ENCODE assay signal across 31 cellular contexts in genomic region chr1:219373616-219373935, GRCh38.
"Had no signal": no experiment of that assay in that cellular context is flagged by ENCODE, and none has a peak within 500 bp of the region (broad histone marks: within the 10 kb centered on the region; RNA-seq: fewer than 3 reads in every experiment).

No MANE protein-coding gene starts in this region.

- H3K4me3 Mint-ChIP-seq: activated B cell treated with CpG ODN at 0.5 μM for 24 hours; activated CD4-positive, alpha-beta T cell treated with anti-CD3 and anti-CD28 coated beads, Interleukin-2, amount 10 ng/mL, durations not matched to agents 24 days and 14 days; activated CD8-positive, alpha-beta memory T cell treated with anti-CD3 and anti-CD28 coated beads, Interleukin-2, amount 10 ng/mL, durations not matched to agents 7 days and 5 days; activated naive CD4-positive, alpha-beta T cell treated with anti-CD3 and anti-CD28 coated beads, Interleukin-2, amount 50 U/mL, for 24 hours; activated naive CD8-positive, alpha-beta T cell treated with anti-CD3 and anti-CD28 coated beads, Interleukin-2, amount 50 U/mL, for 24 hours; activated T-cell treated with anti-CD3 and anti-CD28 coated beads, Interleukin-2, amount 50 U/mL, for 24 hours; activated T-helper 1 cell treated with anti-CD3 and anti-CD28 coated beads, Interleukin-12 subunit alpha, Interleukin-12 subunit beta, Interleukin-2, Interleukin-4 antibody, amounts not matched to agents 30 ng/mL and 10 ng/mL and 1 ng/mL, durations not matched to agents 14 hours and 24 hours and 36 hours; T-helper 17 cell had no signal

- H3K9me3 Mint-ChIP-seq: activated B cell treated with CpG ODN at 0.5 μM for 24 hours; activated CD4-positive, alpha-beta T cell treated with anti-CD3 and anti-CD28 coated beads, Interleukin-2, amount 10 ng/mL, durations not matched to agents 24 days and 14 days; activated naive CD4-positive, alpha-beta T cell treated with anti-CD3 and anti-CD28 coated beads, Interleukin-2, amount 50 U/mL, for 24 hours; activated T-cell treated with anti-CD3 and anti-CD28 coated beads, Interleukin-2, amount 50 U/mL, for 24 hours; activated T-helper 1 cell treated with anti-CD3 and anti-CD28 coated beads, Interleukin-12 subunit alpha, Interleukin-12 subunit beta, Interleukin-2, Interleukin-4 antibody, amounts not matched to agents 30 ng/mL and 10 ng/mL and 1 ng/mL, durations not matched to agents 14 hours and 24 hours and 36 hours had no signal

- H3K36me3 ChIP-seq: ascending aorta, SJCRH30 had no signal

- H3K27me3 Mint-ChIP-seq: activated B cell treated with CpG ODN at 0.5 μM for 24 hours; activated CD4-positive, alpha-beta T cell treated with anti-CD3 and anti-CD28 coated beads, Interleukin-2, amount 10 ng/mL, durations not matched to agents 24 days and 14 days; activated naive CD4-positive, alpha-beta T cell treated with anti-CD3 and anti-CD28 coated beads, Interleukin-2, amount 50 U/mL, for 24 hours; activated T-cell treated with anti-CD3 and anti-CD28 coated beads, Interleukin-2, amount 50 U/mL, for 24 hours; T-helper 17 cell had no signal

- H3K4me1 Mint-ChIP-seq: activated B cell treated with CpG ODN at 0.5 μM for 24 hours; activated CD4-positive, alpha-beta T cell treated with anti-CD3 and anti-CD28 coated beads, Interleukin-2, amount 10 ng/mL, durations not matched to agents 24 days and 14 days; activated CD8-positive, alpha-beta memory T cell treated with anti-CD3 and anti-CD28 coated beads, Interleukin-2, amount 10 ng/mL, durations not matched to agents 7 days and 5 days; activated naive CD4-positive, alpha-beta T cell treated with anti-CD3 and anti-CD28 coated beads, Interleukin-2, amount 50 U/mL, for 24 hours; activated naive CD8-positive, alpha-beta T cell treated with anti-CD3 and anti-CD28 coated beads, Interleukin-2, amount 50 U/mL, for 24 hours; T-helper 17 cell had no signal

- H3K4me1 ChIP-seq: ascending aorta, SJCRH30 had no signal

- DNase-seq: activated B cell treated with CpG ODN at 0.5 μM for 24 hours; activated CD4-positive, alpha-beta T cell treated with anti-CD3 and anti-CD28 coated beads for 1 hour; activated CD4-positive, alpha-beta T cell treated with anti-CD3 and anti-CD28 coated beads, Interleukin-2, amount 10 ng/mL, durations not matched to agents 24 days and 14 days; activated CD4-positive, alpha-beta T cell treated with anti-CD3 and anti-CD28 coated beads, Interleukin-2, amount 50 U/mL, for 48 hours; activated CD8-positive, alpha-beta memory T cell treated with anti-CD3 and anti-CD28 coated beads, Interleukin-2, amount 10 ng/mL, durations not matched to agents 7 days and 5 days; activated effector memory CD4-positive, alpha-beta T cell treated with Interleukin-2 at 50 U/mL for 16 hours; activated naive CD4-positive, alpha-beta T cell; activated naive CD8-positive, alpha-beta T cell treated with anti-CD3 and anti-CD28 coated beads, Interleukin-2, amount 50 U/mL, for 24 hours; activated T-cell treated with anti-CD3 and anti-CD28 coated beads, Interleukin-2, amount 50 U/mL, for 24 hours; amniotic stem cell; body of pancreas; central memory CD4-positive, alpha-beta T cell; Karpas-422; NCI-H1048; NCI-H1417; NCI-H1930; NCI-H2171; NCI-H345; NCI-H510A; NCI-H526 treated with DMSO at 0.1 percent for 48 hours; NK-92 treated with Interleukin-12 subunit alpha and Interleukin-12 subunit beta, amount 100 ng/mL, for 24 hours; OCI-M1; RPMI8226; SJCRH30; T-helper 17 cell; T1000 had no signal

- H3K36me3 Mint-ChIP-seq: activated CD8-positive, alpha-beta memory T cell treated with anti-CD3 and anti-CD28 coated beads, Interleukin-2, amount 10 ng/mL, durations not matched to agents 7 days and 5 days; activated naive CD4-positive, alpha-beta T cell treated with anti-CD3 and anti-CD28 coated beads, Interleukin-2, amount 50 U/mL, for 24 hours had no signal

- H3K4me3 ChIP-seq: ascending aorta, body of pancreas, SJCRH30 had no signal

- H3K27me3 ChIP-seq: ascending aorta, body of pancreas, SJCRH30 had no signal

- H3K27ac ChIP-seq: ascending aorta, body of pancreas, SJCRH30 had no signal

- H3K27ac Mint-ChIP-seq: activated B cell treated with CpG ODN at 0.5 μM for 24 hours; activated CD4-positive, alpha-beta T cell treated with anti-CD3 and anti-CD28 coated beads, Interleukin-2, amount 10 ng/mL, durations not matched to agents 24 days and 14 days; activated CD8-positive, alpha-beta memory T cell treated with anti-CD3 and anti-CD28 coated beads, Interleukin-2, amount 10 ng/mL, durations not matched to agents 7 days and 5 days; activated naive CD4-positive, alpha-beta T cell treated with anti-CD3 and anti-CD28 coated beads, Interleukin-2, amount 50 U/mL, for 24 hours; activated naive CD8-positive, alpha-beta T cell treated with anti-CD3 and anti-CD28 coated beads, Interleukin-2, amount 50 U/mL, for 24 hours; activated T-cell treated with anti-CD3 and anti-CD28 coated beads, Interleukin-2, amount 50 U/mL, for 24 hours; activated T-helper 1 cell treated with anti-CD3 and anti-CD28 coated beads, Interleukin-12 subunit alpha, Interleukin-12 subunit beta, Interleukin-2, Interleukin-4 antibody, amounts not matched to agents 30 ng/mL and 10 ng/mL and 1 ng/mL, durations not matched to agents 14 hours and 24 hours and 36 hours; T-helper 17 cell had no signal

- H3K9me3 ChIP-seq: ascending aorta, body of pancreas, SJCRH30 had no signal

- ATAC-seq: activated CD8-positive, alpha-beta memory T cell treated with anti-CD3 and anti-CD28 coated beads, Interleukin-2, amount 10 ng/mL, durations not matched to agents 7 days and 5 days; activated naive CD8-positive, alpha-beta T cell treated with anti-CD3 and anti-CD28 coated beads, Interleukin-2, amount 50 U/mL, for 24 hours; body of pancreas; Panc1; Right ventricle myocardium inferior; T-helper 17 cell had no signal
